11 cellular contexts compared by ENCODE assay signal in the genomic region with DNA sequence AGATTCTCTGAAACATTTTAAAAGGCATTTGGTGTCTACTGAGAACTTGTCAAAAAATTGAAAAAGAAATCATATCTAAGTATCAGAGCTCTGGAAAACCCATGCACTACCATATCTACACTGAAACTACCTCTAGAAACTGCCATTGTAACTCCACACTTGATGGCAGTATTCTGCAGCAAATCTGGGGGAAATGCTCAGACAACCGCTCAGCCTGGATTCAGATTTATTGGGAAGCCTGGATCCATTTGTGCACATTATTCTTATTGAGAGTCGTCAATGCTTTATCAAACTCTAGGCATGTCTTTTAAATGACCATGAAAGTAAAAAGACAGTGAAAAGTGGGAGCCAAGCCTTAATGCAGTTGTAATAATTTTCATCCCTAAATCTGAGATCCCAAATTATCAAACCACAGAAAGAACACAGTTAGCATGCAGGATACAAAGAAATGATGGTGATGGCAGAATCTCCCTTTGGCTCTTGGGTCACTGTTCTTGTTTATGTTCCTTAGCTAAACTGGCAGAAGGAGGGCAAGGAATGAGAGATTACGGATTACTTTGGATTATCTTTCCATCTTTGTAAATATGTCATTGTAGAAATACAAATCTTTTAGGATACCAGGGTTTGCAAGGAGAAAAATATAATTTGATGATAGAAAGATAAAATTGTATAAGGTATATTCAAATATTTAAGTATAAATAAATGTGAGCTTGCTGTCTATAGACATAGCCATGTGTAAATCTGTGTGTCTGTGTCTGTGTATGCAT.
A peak's percentile ranks its signal among the peaks of the same experiment; 100 is the strongest.
DNase-seq lines count a peak whose midpoint lies in the region; ATAC-seq and TF ChIP-seq lines count a peak whose summit lies in the region.
"Had no signal": no experiment of that assay in that cellular context is flagged by ENCODE, and none has a peak within 500 bp of the region (broad histone marks: within the 10 kb centered on the region; RNA-seq: fewer than 3 reads in every experiment).

No MANE protein-coding gene starts in this region.

- H3K9me3 ChIP-seq in H9 (ENCODE audit: control insufficient read depth, low read depth, low read length) (no peaks in the 10 kb centered on the region), esophagus squamous epithelium (no peaks in the 10 kb centered on the region)

- H3T11ph ChIP-seq in H9 (ENCODE audit: low read length), result no peak overlapping the region

- H3K79me1 ChIP-seq in H9 (ENCODE audit: insufficient read depth, low read depth, low read length, poor library complexity, severe bottlenecking), result no peaks in the 10 kb centered on the region

- H2BK20ac ChIP-seq in H9 (ENCODE audit: low read depth, low read length, poor library complexity, severe bottlenecking), result no peak overlapping the region

- H3K4me1 ChIP-seq in H9 (ENCODE audit: insufficient read depth, low read length) (no peaks in the 10 kb centered on the region), esophagus squamous epithelium (no peaks in the 10 kb centered on the region)

- TF ChIP-seq POLR2A in esophagus squamous epithelium (IDR thresholded peaks at IDR 0.05), result no peak

- H3K79me2 ChIP-seq in H9 (ENCODE audit: insufficient read depth, low read length), result no peaks in the 10 kb centered on the region

- H3K27me3 Mint-ChIP-seq in H9 (ENCODE audit: low read depth), result no peaks in the 10 kb centered on the region
- no peaks in the 10 kb centered on the region for H3K27me3 Mint-ChIP-seq in activated T-helper 2 cell treated with anti-CD3 and anti-CD28 coated beads, Interferon-gamma antibody, Interleukin-2, Interleukin-4, amounts not matched to agents 10 μg/mL and 5 μg/mL and 100 μg/mL, durations not matched to agents 14 hours and 24 hours and 36 hours (ENCODE audit: low read depth)

- H2BK15ac ChIP-seq in H9 (ENCODE audit: low read depth, low read length), result no peak overlapping the region

- H4K5ac ChIP-seq in H9 (ENCODE audit: insufficient read length, low read depth, low read length), result no peak overlapping the region

- no CpG with 5 or more reads among the region's 3 CpGs for WGBS in H9 (ENCODE audit: extremely low coverage, insufficient read length, low lambda C conversion rate)
- WGBS in esophagus squamous epithelium, 2 donors, result 40 to 42% methylated on average over 3 of the region's 3 CpGs

- no peaks in the 10 kb centered on the region for H3K36me3 ChIP-seq in esophagus squamous epithelium

- H2AK5ac ChIP-seq in H9 (ENCODE audit: insufficient read length, low read length), result no peak overlapping the region

- no peak overlapping the region for H3K4me2 ChIP-seq in H9 (ENCODE audit: insufficient read depth, insufficient read length, low read length)

- no peaks in the 10 kb centered on the region for H3K36me3 Mint-ChIP-seq in H9 (ENCODE audit: insufficient read depth in 1 of 3, low read depth in 3 of 3)
- no peaks in the 10 kb centered on the region for H3K36me3 Mint-ChIP-seq in activated T-helper 2 cell treated with anti-CD3 and anti-CD28 coated beads, Interferon-gamma antibody, Interleukin-2, Interleukin-4, amounts not matched to agents 10 μg/mL and 5 μg/mL and 100 μg/mL, durations not matched to agents 14 hours and 24 hours and 36 hours (ENCODE audit: low read depth)

- no peak overlapping the region for H2AFZ ChIP-seq in H9 (ENCODE audit: low read length)

- H3K4me3 ChIP-seq in foreskin fibroblast (ENCODE audit: low read depth in 1 of 2, low read length in 2 of 2) (no peak overlapping the region), esophagus squamous epithelium (no peak overlapping the region)
- H3K4me3 ChIP-seq: K562 had no signal

- peak overlapping the region in 1 of 3 experiments; percentile 1; a peak in 1 of 7 replicates for H3K27ac Mint-ChIP-seq in H9
- no peak overlapping the region for H3K27ac Mint-ChIP-seq in activated T-helper 2 cell treated with anti-CD3 and anti-CD28 coated beads, Interferon-gamma antibody, Interleukin-2, Interleukin-4, amounts not matched to agents 10 μg/mL and 5 μg/mL and 100 μg/mL, durations not matched to agents 14 hours and 24 hours and 36 hours

- no peak overlapping the region for H2BK120ac ChIP-seq in H9 (ENCODE audit: low read depth, low read length, poor library complexity, severe bottlenecking)

- no peaks in the 10 kb centered on the region for H3K4me1 Mint-ChIP-seq in H9
- H3K4me1 Mint-ChIP-seq in activated T-helper 2 cell treated with anti-CD3 and anti-CD28 coated beads, Interferon-gamma antibody, Interleukin-2, Interleukin-4, amounts not matched to agents 10 μg/mL and 5 μg/mL and 100 μg/mL, durations not matched to agents 14 hours and 24 hours and 36 hours (ENCODE audit: low read depth), result no peaks in the 10 kb centered on the region

- no peak overlapping the region for H3K23ac ChIP-seq in H9 (ENCODE audit: insufficient read length, low read depth, low read length)

- no peak overlapping the region for H3K14ac ChIP-seq in H9 (ENCODE audit: insufficient read depth, low read length)

- no peak overlapping the region for H3K18ac ChIP-seq in H9 (ENCODE audit: insufficient read length, low read depth, low read length)

- TF ChIP-seq CTCF in H9 (conservative IDR thresholded peaks at IDR 0.05) (peak; percentile 50; the same call in 2 of the 3 replicates), foreskin fibroblast (IDR thresholded peaks at IDR 0.05; ENCODE audit: low read depth, low read length) (peak; percentile 38), esophagus squamous epithelium (IDR thresholded peaks at IDR 0.05) (no peak)

- no peak overlapping the region for H2BK12ac ChIP-seq in H9 (ENCODE audit: insufficient read length, low read depth, low read length)

- no peak overlapping the region for H3K4me3 Mint-ChIP-seq in H9
- H3K4me3 Mint-ChIP-seq in activated T-helper 2 cell treated with anti-CD3 and anti-CD28 coated beads, Interferon-gamma antibody, Interleukin-2, Interleukin-4, amounts not matched to agents 10 μg/mL and 5 μg/mL and 100 μg/mL, durations not matched to agents 14 hours and 24 hours and 36 hours (ENCODE audit: low read depth), result no peak overlapping the region

- DNase-seq in H9, result no peak
- DNase-seq in OCI-M1 (lab: John Stamatoyannopoulos, UW), result peak; percentile 21
- peak; percentile 31 to 80 for DNase-seq in foreskin fibroblast
- DNase-seq in putamen (ENCODE audit: low spot score), result peak; percentile 6
- no peak for DNase-seq in esophagus squamous epithelium (lab: John Stamatoyannopoulos, UW)
- no peak for DNase-seq in activated T-helper 2 cell treated with anti-CD3 and anti-CD28 coated beads, Interferon-gamma antibody, Interleukin-2, Interleukin-4, amounts not matched to agents 10 μg/mL and 5 μg/mL and 100 μg/mL, durations not matched to agents 14 hours and 24 hours and 36 hours (ENCODE audit: low spot score)
- DNase-seq: effector CD8-positive, alpha-beta T cell; SIG-M5 had no signal

- intact Hi-C loops in esophagus squamous epithelium (cut with DNase I), result no loop called here
- intact Hi-C loops in activated T-helper 2 cell treated with anti-CD3 and anti-CD28 coated beads, Interferon-gamma antibody, Interleukin-2, Interleukin-4, amounts not matched to agents 10 μg/mL and 5 μg/mL and 100 μg/mL, durations not matched to agents 14 hours and 24 hours and 36 hours (cut with micrococcal nuclease), result no loop called here

- H3K27me3 ChIP-seq in H9 (ENCODE audit: insufficient read depth, low read length) (no peaks in the 10 kb centered on the region; the same call in 1 of the 2 replicates), esophagus squamous epithelium (no peaks in the 10 kb centered on the region)

- H3K23me2 ChIP-seq in H9 (ENCODE audit: insufficient read length, low read depth, low read length, poor library complexity, severe bottlenecking), result no peaks in the 10 kb centered on the region

- H3K9me3 Mint-ChIP-seq in H9, result no peaks in the 10 kb centered on the region
- H3K9me3 Mint-ChIP-seq in activated T-helper 2 cell treated with anti-CD3 and anti-CD28 coated beads, Interferon-gamma antibody, Interleukin-2, Interleukin-4, amounts not matched to agents 10 μg/mL and 5 μg/mL and 100 μg/mL, durations not matched to agents 14 hours and 24 hours and 36 hours, result peaks cover 6% of the 10 kb centered on the region

- H4K8ac ChIP-seq in H9 (replicated peaks; ENCODE audit: insufficient read length, low read depth, low read length), result no peak overlapping the region

- no peak overlapping the region for H3K4ac ChIP-seq in H9 (ENCODE audit: low read depth, low read length)

- H4K20me1 ChIP-seq in H9 (ENCODE audit: control insufficient read depth, insufficient read depth, insufficient read length), result no peaks in the 10 kb centered on the region

- H3K9ac ChIP-seq in H9 (ENCODE audit: extremely low read depth, insufficient read length, low read length), result no peak overlapping the region

- H3K27ac ChIP-seq in H9 (ENCODE audit: insufficient read length, low read depth, low read length), result no peak overlapping the region
- no peak overlapping the region for H3K27ac ChIP-seq in esophagus squamous epithelium

- H2BK5ac ChIP-seq in H9 (ENCODE audit: insufficient read length, low read length), result no peak overlapping the region

- no peak overlapping the region for H3K56ac ChIP-seq in H9 (ENCODE audit: insufficient read length, low read depth, low read length)

- no peak for ATAC-seq in HG03095 (IDR thresholded peaks at IDR 0.05; ENCODE audit: unreplicated experiment)
- ATAC-seq: HCT116, K562 had no signal

- no peak overlapping the region for H4K91ac ChIP-seq in H9 (ENCODE audit: insufficient read length, low read depth, low read length)

Comparison
In these comparisons a context has a peak if more than half of its experiments do, and no peak if none do; other contexts are left out.
1. DNase-seq: peak in OCI-M1 (single experiment), foreskin fibroblast (2 of 2) and putamen (single experiment); none in H9 (single experiment), esophagus squamous epithelium (single experiment) and activated T-helper 2 cell treated with anti-CD3 and anti-CD28 coated beads, Interferon-gamma antibody, Interleukin-2, Interleukin-4, amounts not matched to agents 10 μg/mL and 5 μg/mL and 100 μg/mL, durations not matched to agents 14 hours and 24 hours and 36 hours (single experiment).
2. CTCF ChIP-seq: peak in H9 (single experiment) and foreskin fibroblast (single experiment); none in esophagus squamous epithelium (0 of 6).